Comparison of ENCODE assay signal across 8 cellular contexts in the genomic region with DNA sequence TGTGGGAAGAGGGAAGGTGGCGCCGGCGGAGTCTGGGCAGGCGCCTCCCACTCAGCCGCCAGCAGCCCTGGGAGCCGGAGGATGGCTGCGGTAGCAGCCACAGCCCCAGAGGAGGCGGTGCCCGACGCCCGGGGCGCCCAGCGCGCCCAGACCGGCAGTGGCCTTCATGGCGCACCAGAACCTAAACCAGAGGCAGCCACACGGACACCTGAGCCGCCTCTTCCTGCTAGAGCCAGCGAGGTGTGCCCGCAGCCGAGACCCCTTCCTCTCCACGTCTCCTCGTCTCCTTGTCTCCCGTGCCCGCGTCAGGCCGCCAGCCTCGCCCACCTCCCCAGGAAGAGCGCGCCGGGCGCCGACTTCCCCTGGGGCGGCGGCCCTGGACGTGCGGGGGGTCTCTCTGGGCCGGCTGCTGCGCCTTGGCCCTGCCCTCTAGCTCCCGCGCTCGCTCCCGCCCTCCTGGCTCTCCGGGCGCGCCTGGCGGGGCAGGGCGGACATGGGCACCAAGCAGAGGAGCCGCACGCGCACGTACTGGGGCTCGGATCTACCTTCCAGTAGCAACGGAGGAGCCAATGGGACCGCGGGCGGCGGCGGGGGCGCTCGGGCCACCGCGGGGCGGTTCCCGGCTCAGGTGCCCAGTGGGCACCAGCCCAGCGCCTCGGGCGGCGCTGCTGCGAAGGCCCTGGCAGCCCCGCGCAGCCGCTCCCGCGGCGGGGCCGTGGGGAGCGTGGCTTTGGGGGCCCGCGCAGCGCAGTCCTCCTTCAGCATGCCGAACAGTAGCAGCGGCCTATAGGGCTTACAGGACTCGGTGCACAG. TPM values are rescaled to one million over a fixed set of nuclear protein-coding genes. Genes with fewer than 3 reads are reported as not detected.
DNase-seq lines count a peak whose midpoint lies in the region; ATAC-seq, FAIRE-seq and TF ChIP-seq lines count a peak whose summit lies in the region.

No MANE protein-coding gene starts in this region.

- FAIRE-seq in HepG2 (lab: Jason Lieb, UNC), result no peak

- peak overlapping the region; percentile 88 for H3K4me2 ChIP-seq in HepG2 (ENCODE audit: low read depth, low read length)

- no TSS peak for BruUV-seq in HepG2 (replicated peaks; lab: Mats Ljungman, UMichigan)

- no peaks in the 10 kb centered on the region for H3K9me3 ChIP-seq in HepG2 (ENCODE audit: low read length)

- DNase-seq in COLO829 (ENCODE audit: low spot score) (peak; percentile 8), HS-5 (ENCODE audit: low read depth) (peak; percentile 28), RWPE1 (ENCODE audit: low spot score) (peak; percentile 60), coronary artery (ENCODE audit: low spot score) (peak; percentile 74), HepG2 (ENCODE audit: low spot score) (peak; percentile 6)
- peak; percentile 30 to 38 for DNase-seq in stimulated activated naive CD8-positive, alpha-beta T cell treated with anti-CD3 and anti-CD28 coated beads, Interleukin-15, amount 100 ng/mL, for 72 hours
- no peak for DNase-seq in stimulated activated CD4-positive, alpha-beta T cell treated with anti-CD3 and anti-CD28 coated beads, Interleukin-12 subunit alpha, Interleukin-12 subunit beta, amount 100 ng/mL, for 4 hours

- no peak for TF ChIP-seq EP300 in HepG2 (IDR thresholded peaks at IDR 0.05; ENCODE audit: low read depth in 2 of 2, low read length in 2 of 2)
- no peak for TF ChIP-seq EP300 in HepG2 (CRISPR knock-in tag; IDR thresholded peaks at IDR 0.05; ENCODE audit: borderline replicate concordance)

- TF ChIP-seq CTCF in RWPE1 (conservative IDR thresholded peaks at IDR 0.05; ENCODE audit: low read depth) (no peak; the same call in 1 of the 2 replicates), coronary artery (IDR thresholded peaks at IDR 0.05) (no peak), HepG2 (CRISPR knock-in tag; IDR thresholded peaks at IDR 0.05) (no peak)

- WGBS in HepG2 (ENCODE audit: low lambda C conversion rate), result no CpG with 5 or more reads among the region's 84 CpGs

- H3K27ac ChIP-seq in RWPE1, result peak overlapping the region; percentile 47; the same call in 1 of the 2 replicates
- peak overlapping the region; percentile 81 to 84 for H3K27ac ChIP-seq in coronary artery
- H3K27ac ChIP-seq in HepG2 (ENCODE audit: extremely low read length, insufficient read depth, low read length), result no peak overlapping the region

- peaks cover 52% of the 10 kb centered on the region for H3K4me1 Mint-ChIP-seq in stimulated activated naive CD8-positive, alpha-beta T cell treated with anti-CD3 and anti-CD28 coated beads, Interleukin-15, amount 100 ng/mL, for 72 hours

- H3K36me3 ChIP-seq in HepG2 (replicated peaks in 1 of 2; ENCODE audit: control insufficient read depth in 1 of 2, insufficient read depth in 2 of 2, low read length in 2 of 2), result no peaks in the 10 kb centered on the region

- CTCF ChIA-PET in RWPE1 (lab: Yijun Ruan, JAX) (interaction anchor here (1.7 kb wide), 1 partner anchor 65 kb away, joined by 6 read pairs; no protein-coding TSS in a partner anchor), HepG2 (lab: Yijun Ruan, JAX; ENCODE audit: low intra/inter-chr PET ratio, low total read pairs) (no interaction called here)

- POLR2A ChIA-PET in RWPE1 (lab: Yijun Ruan, JAX; ENCODE audit: low non-redundant PET), result interaction anchor here (0.6 to 1.0 kb wide), 2 partner anchors 61 to 77 kb away, joined by 3 read pairs; no protein-coding TSS in a partner anchor
- POLR2A ChIA-PET in HepG2 (lab: Yijun Ruan, JAX), result no interaction called here

- no peaks in the 10 kb centered on the region for H3K79me2 ChIP-seq in HepG2 (ENCODE audit: insufficient read depth, low read length)

- H2AFZ ChIP-seq in HepG2 (ENCODE audit: low read length), result no peak overlapping the region

- H4K20me1 ChIP-seq in HepG2 (ENCODE audit: insufficient read depth, low read length), result no peaks in the 10 kb centered on the region

- peaks cover 79% of the 10 kb centered on the region for H3K27me3 Mint-ChIP-seq in stimulated activated naive CD8-positive, alpha-beta T cell treated with anti-CD3 and anti-CD28 coated beads, Interleukin-15, amount 100 ng/mL, for 72 hours

- intact Hi-C loops in HepG2 (cut with micrococcal nuclease; ENCODE audit: unreplicated experiment), result no loop called here

- no peak for TF ChIP-seq RAD21 in HepG2 (CRISPR knock-in tag; IDR thresholded peaks at IDR 0.05)

- ATAC-seq in HepG2 (peak; percentile 95), HG03139 (IDR thresholded peaks at IDR 0.05; ENCODE audit: unreplicated experiment) (no peak)
- ATAC-seq in stimulated activated naive CD8-positive, alpha-beta T cell treated with anti-CD3 and anti-CD28 coated beads, Interleukin-15, amount 100 ng/mL, for 72 hours, result peak; percentile 38

- in situ Hi-C loops in HepG2 (cut with HindIII; ENCODE audit: extremely low pct_ligation_motif_present, low pct_unique_long_range_greater_than_20kb), result no loop called here

- H3K27me3 ChIP-seq in HepG2 (ENCODE audit: control insufficient read depth in 1 of 2, insufficient read depth in 2 of 2, low read length in 2 of 2), result peaks cover 0 to 47% of the 10 kb centered on the region in 2 experiments; a peak in 3 of 5 replicates

- H3K27ac Mint-ChIP-seq in stimulated activated naive CD8-positive, alpha-beta T cell treated with anti-CD3 and anti-CD28 coated beads, Interleukin-15, amount 100 ng/mL, for 72 hours, result no peak overlapping the region

- H3K9me3 Mint-ChIP-seq in stimulated activated naive CD8-positive, alpha-beta T cell treated with anti-CD3 and anti-CD28 coated beads, Interleukin-15, amount 100 ng/mL, for 72 hours, result peaks cover 2 to 6% of the 10 kb centered on the region in 2 donors

- H3K4me3 Mint-ChIP-seq in stimulated activated naive CD8-positive, alpha-beta T cell treated with anti-CD3 and anti-CD28 coated beads, Interleukin-15, amount 100 ng/mL, for 72 hours, result peak overlapping the region; percentile 80 to 85

- no peak overlapping the region for H3K9ac ChIP-seq in HepG2 (ENCODE audit: insufficient read depth, low read depth, low read length)

- H3K4me3 ChIP-seq in coronary artery (peak overlapping the region; percentile 81), HepG2 (replicated peaks in 1 of 3; ENCODE audit: insufficient read depth in 1 of 3, low read depth in 2 of 3, low read length in 3 of 3) (peak overlapping the region; percentile 50 to 72 (median 63); a peak in 5 of 6 replicates)

- H3K4me1 ChIP-seq in HepG2 (ENCODE audit: insufficient read depth, low read length), result no peaks in the 10 kb centered on the region

- TF ChIP-seq POLR2A in HepG2 (IDR thresholded peaks at IDR 0.05; ENCODE audit: insufficient read depth in 1 of 2, low read depth in 2 of 2, low read length in 2 of 2), result no peak

TF ChIP-seq in HepG2, 621 proteins besides CTCF, POLR2A, EP300 and RAD21 (continues in another document):
- no peak for TF ChIP-seq SMAD9 (CRISPR knock-in tag; IDR thresholded peaks at IDR 0.05)

RNA-seq across cellular contexts. Expression of a gene that starts 33.0 kb away (rescaled TPM):
- not detected in 2 replicates for total RNA-seq in HepG2 (2016; rRNA removed; fragmentation: Illumina TruSeq; extraction: Trizol)
- not detected in 2 replicates for total RNA-seq in HepG2 (2016; cell fraction: cytosol; rRNA removed; fragmentation: Illumina TruSeq; extraction: Trizol; ENCODE audit: low read depth)
- total RNA-seq in HepG2 (2016; cell fraction: insoluble cytoplasmic fraction; rRNA removed; fragmentation: Illumina TruSeq; extraction: Trizol), result not detected in 2 replicates
- not detected in 2 replicates for total RNA-seq in HepG2 (2016; cell fraction: membrane; rRNA removed; fragmentation: Illumina TruSeq; extraction: Trizol)
- total RNA-seq in HepG2 (2016; cell fraction: nucleus; rRNA removed; fragmentation: Illumina TruSeq; extraction: Trizol), result not detected in 2 replicates
- not detected in 2 replicates for polyA plus RNA-seq in HepG2 (2011; rRNA removed)
- polyA plus RNA-seq in HepG2 (2011; cell fraction: cytosol; rRNA removed), result not detected in 2 replicates
- not detected in 2 replicates for polyA plus RNA-seq in HepG2 (2011; cell fraction: nucleus; rRNA removed)
- not detected in 2 replicates for polyA plus RNA-seq in HepG2 (2012)
- polyA plus RNA-seq in HepG2 (2016; cell fraction: cytosol; fragmentation: Illumina TruSeq; extraction: Trizol; ENCODE audit: low read depth), result not detected in 2 replicates
- not detected in 2 replicates for polyA plus RNA-seq in HepG2 (2016; cell fraction: insoluble cytoplasmic fraction; fragmentation: Illumina TruSeq; extraction: Trizol; ENCODE audit: low read depth)
- not detected in 2 replicates for polyA plus RNA-seq in HepG2 (2016; cell fraction: membrane; fragmentation: Illumina TruSeq; extraction: Trizol; ENCODE audit: low read depth)
- polyA plus RNA-seq in HepG2 (2016; cell fraction: nucleus; fragmentation: Illumina TruSeq; extraction: Trizol; ENCODE audit: insufficient read depth, low read depth), result not detected in 2 replicates
- not detected in 2 replicates for polyA minus RNA-seq in HepG2 (2011; rRNA and poly(A)+ RNA removed; ENCODE audit: low replicate concordance)
- not detected in 2 replicates for polyA minus RNA-seq in HepG2 (2011; cell fraction: cytosol; rRNA and poly(A)+ RNA removed)
- polyA minus RNA-seq in HepG2 (2011; cell fraction: nucleus; rRNA and poly(A)+ RNA removed), result not detected in 2 replicates
